Comparison of ENCODE assay signal across 10 cellular contexts in genomic region chr9:124040186-124040920, GRCh38. TPM values are rescaled to one million over a fixed set of nuclear protein-coding genes. Genes with fewer than 3 reads are reported as not detected.
DNase-seq lines count a peak whose midpoint lies in the region; ATAC-seq and TF ChIP-seq lines count a peak whose summit lies in the region.
"Had no signal": no experiment of that assay in that cellular context is flagged by ENCODE, and none has a peak within 500 bp of the region (broad histone marks: within the 10 kb centered on the region; RNA-seq: fewer than 3 reads in every experiment).

No MANE protein-coding gene starts in this region.

- H3K4me1 Mint-ChIP-seq in naive thymus-derived CD8-positive, alpha-beta T cell, result peaks cover 8 to 15% (median 14%) of the 10 kb centered on the region in 4 donors
- H3K4me1 Mint-ChIP-seq in CD4-positive, alpha-beta T cell (ENCODE audit: low read depth), result peaks cover 16% of the 10 kb centered on the region
- H3K4me1 Mint-ChIP-seq in progenitor cell of endocrine pancreas (ENCODE audit: low read depth), result peaks cover 2% of the 10 kb centered on the region

- H3K27me3 Mint-ChIP-seq in naive thymus-derived CD8-positive, alpha-beta T cell, result peaks cover 53 to 90% (median 62%) of the 10 kb centered on the region in 5 donors
- H3K27me3 Mint-ChIP-seq in CD4-positive, alpha-beta T cell, result peaks cover 82% of the 10 kb centered on the region
- H3K27me3 Mint-ChIP-seq in progenitor cell of endocrine pancreas, result peaks cover 92% of the 10 kb centered on the region

- TF ChIP-seq CTCF in AG10803 (conservative IDR thresholded peaks at IDR 0.05; ENCODE audit: low read length) (no peak), colonic mucosa (IDR thresholded peaks at IDR 0.05) (no peak), progenitor cell of endocrine pancreas (IDR thresholded peaks at IDR 0.05; ENCODE audit: unreplicated experiment) (no peak)
- TF ChIP-seq CTCF in CD4-positive, alpha-beta T cell (IDR thresholded peaks at IDR 0.05), result no peak

- no peaks in the 10 kb centered on the region for H3K9me3 Mint-ChIP-seq in naive thymus-derived CD8-positive, alpha-beta T cell
- no peaks in the 10 kb centered on the region for H3K9me3 Mint-ChIP-seq in CD4-positive, alpha-beta T cell
- no peaks in the 10 kb centered on the region for H3K9me3 Mint-ChIP-seq in progenitor cell of endocrine pancreas (ENCODE audit: low read depth)

- POLR2A ChIA-PET in naive thymus-derived CD8-positive, alpha-beta T cell (lab: Charles Lee), result interaction anchor here (0.5 kb wide), 1 partner anchor 143 kb away, joined by 3 read pairs; no protein-coding TSS in a partner anchor
- POLR2A ChIA-PET in CD4-positive, alpha-beta T cell (lab: Charles Lee), result no interaction called here

- peak; percentile 28 for DNase-seq in AG10803 (ENCODE audit: low read depth)
- no peak for DNase-seq in colonic mucosa
- DNase-seq in naive thymus-derived CD8-positive, alpha-beta T cell, result no peak
- DNase-seq in CD4-positive, alpha-beta T cell, result no peak
- no peak for DNase-seq in progenitor cell of endocrine pancreas (ENCODE audit: low spot score, unreplicated experiment)
- no peak for DNase-seq in NCI-H1105 (lab: John Stamatoyannopoulos, UW)
- DNase-seq in dedifferentiated amniotic fluid mesenchymal stem cell (ENCODE audit: extremely low spot score), result no peak

- peak overlapping the region; percentile 10 to 65 (median 44) for H3K4me3 Mint-ChIP-seq in naive thymus-derived CD8-positive, alpha-beta T cell
- no peak overlapping the region for H3K4me3 Mint-ChIP-seq in CD4-positive, alpha-beta T cell
- no peak overlapping the region for H3K4me3 Mint-ChIP-seq in progenitor cell of endocrine pancreas (ENCODE audit: low read depth)

- peak; percentile 17 to 25 for ATAC-seq in naive thymus-derived CD8-positive, alpha-beta T cell
- ATAC-seq in CD4-positive, alpha-beta T cell (ENCODE audit: poor library complexity), result no peak

- 32% methylated on average over 18 of the region's 21 CpGs for WGBS in HUES64

- H3K9ac ChIP-seq in HUES64 (ENCODE audit: low read depth, low read length), result no peak overlapping the region
- no peak overlapping the region for H3K9ac ChIP-seq in colonic mucosa (ENCODE audit: low read depth in 2 of 2, low read length in 2 of 2)

- intact Hi-C loops in colonic mucosa (cut with DNase I), result loop anchor here (10.0 kb wide), 1 partner anchor 316 kb away; no protein-coding TSS in a partner anchor
- intact Hi-C loops in CD4-positive, alpha-beta T cell (cut with DNase I, micrococcal nuclease), result loop anchor here (1.0 to 5.0 kb wide), 3 partner anchors 496 to 688 kb away; no protein-coding TSS in a partner anchor

- peak overlapping the region in 1 of 10 donors; percentile 6 for H3K27ac Mint-ChIP-seq in naive thymus-derived CD8-positive, alpha-beta T cell
- H3K27ac Mint-ChIP-seq in CD4-positive, alpha-beta T cell, result no peak overlapping the region
- no peak overlapping the region for H3K27ac Mint-ChIP-seq in progenitor cell of endocrine pancreas

- H3K9me3 ChIP-seq in HUES64 (ENCODE audit: insufficient read depth, low read depth, low read length), result no peaks in the 10 kb centered on the region
- no peaks in the 10 kb centered on the region for H3K9me3 ChIP-seq in colonic mucosa
- no peaks in the 10 kb centered on the region for H3K9me3 ChIP-seq in CD4-positive, alpha-beta T cell (ENCODE audit: control insufficient read depth, low read length)

- peaks cover 76% of the 10 kb centered on the region for H3K27me3 ChIP-seq in HUES64 (ENCODE audit: insufficient read depth, low read length)
- H3K27me3 ChIP-seq in colonic mucosa, result peaks cover 31% of the 10 kb centered on the region
- peaks cover 71% of the 10 kb centered on the region for H3K27me3 ChIP-seq in CD4-positive, alpha-beta T cell (ENCODE audit: control insufficient read depth, insufficient read depth, low read length)

- H3K4me3 ChIP-seq in AG10803 (ENCODE audit: low read length), result peak overlapping the region; percentile 31
- H3K4me3 ChIP-seq in HUES64 (ENCODE audit: low read length), result peak overlapping the region; percentile 50
- H3K4me3 ChIP-seq in colonic mucosa, result peak overlapping the region; percentile 33

- H3K4me1 ChIP-seq in HUES64 (ENCODE audit: insufficient read depth, low read length) (peaks cover 8% of the 10 kb centered on the region; the same call in 1 of the 2 replicates), colonic mucosa (peaks cover 4% of the 10 kb centered on the region)

- CTCF ChIA-PET in CD4-positive, alpha-beta T cell (lab: Charles Lee), result interaction anchor here (0.6 to 1.4 kb wide), 2 partner anchors 431 to 497 kb away, joined by 3 to 7 read pairs; no protein-coding TSS in a partner anchor

- no peaks in the 10 kb centered on the region for H3K36me3 Mint-ChIP-seq in naive thymus-derived CD8-positive, alpha-beta T cell
- no peaks in the 10 kb centered on the region for H3K36me3 Mint-ChIP-seq in CD4-positive, alpha-beta T cell (ENCODE audit: low read depth)
- no peaks in the 10 kb centered on the region for H3K36me3 Mint-ChIP-seq in progenitor cell of endocrine pancreas (ENCODE audit: insufficient read depth)

- H3K36me3 ChIP-seq in HUES64 (ENCODE audit: insufficient read depth, low read length) (no peaks in the 10 kb centered on the region), colonic mucosa (no peaks in the 10 kb centered on the region)

- H3K27ac ChIP-seq in HUES64 (ENCODE audit: low read depth, low read length) (no peak overlapping the region), colonic mucosa (no peak overlapping the region)
- no peak overlapping the region for H3K27ac ChIP-seq in CD4-positive, alpha-beta T cell (ENCODE audit: low read depth, low read length)
- H3K27ac ChIP-seq: epithelial cell of prostate, RWPE1 had no signal

RNA-seq across cellular contexts. Expression of gene LHX2, which starts 28.8 kb away (rescaled TPM):
- 0.95 TPM for polyA plus RNA-seq in HUES64 (2013, experiment 1 of 2)
- polyA plus RNA-seq in HUES64 (2013, experiment 2 of 2), result 0.89 TPM
- under 1 TPM in 1 of 2 donors, not detected in 1; 0.10 TPM for total RNA-seq in colonic mucosa
- not detected for total RNA-seq in naive thymus-derived CD8-positive, alpha-beta T cell
- polyA plus RNA-seq in naive thymus-derived CD8-positive, alpha-beta T cell, result not detected
- total RNA-seq in CD4-positive, alpha-beta T cell, result under 1 TPM in 1 of 2 experiments, not detected in 1; 0.14 TPM
- total RNA-seq in progenitor cell of endocrine pancreas, result 0.24 TPM in 1 of 2 replicates, not detected in the other

Comparison
In these comparisons a context has a peak if more than half of its experiments do, and no peak if none do; other contexts are left out.
1. H3K4me3 Mint-ChIP-seq: peak in naive thymus-derived CD8-positive, alpha-beta T cell (10 of 10); none in CD4-positive, alpha-beta T cell (single experiment) and progenitor cell of endocrine pancreas (single experiment).
2. Peak in every context shown above with its lines, with median percentiles within 50 percentile points of each other: H3K4me3 ChIP-seq.